Comparison of ENCODE assay signal across 8 cellular contexts in genomic region chr4:6641164-6641970, GRCh38. TPM values are rescaled to one million over a fixed set of nuclear protein-coding genes. Genes with fewer than 3 reads are reported as not detected.
DNase-seq lines count a peak whose midpoint lies in the region; ATAC-seq and TF ChIP-seq lines count a peak whose summit lies in the region.

No MANE protein-coding gene starts in this region.

- peaks cover 31% of the 10 kb centered on the region for H3K4me1 ChIP-seq in CD8-positive, alpha-beta memory T cell (ENCODE audit: insufficient read depth, low read length)
- H3K4me1 ChIP-seq in HUES64 (ENCODE audit: insufficient read depth, low read length) = peaks cover 6% of the 10 kb centered on the region; the same call in 1 of the 2 replicates
- H3K4me1 ChIP-seq in muscle layer of colon (ENCODE audit: insufficient read depth, low read length) = peaks cover 23% of the 10 kb centered on the region
- peaks cover 24% of the 10 kb centered on the region for H3K4me1 ChIP-seq in testis

- peak overlapping the region; percentile 96 for H3K27ac ChIP-seq in CD8-positive, alpha-beta memory T cell (ENCODE audit: low read depth, low read length)
- H3K27ac ChIP-seq in HUES64 (ENCODE audit: low read depth, low read length) (peak overlapping the region; percentile 95), muscle layer of colon (ENCODE audit: low read depth, low read length) (peak overlapping the region; percentile 99), testis (peak overlapping the region; percentile 95 to 97)

- peaks cover 14 to 42% (median 14%) of the 10 kb centered on the region in 3 donors for H3K36me3 Mint-ChIP-seq in CD8-positive, alpha-beta memory T cell
- peaks cover 36% of the 10 kb centered on the region for H3K36me3 Mint-ChIP-seq in activated CD8-positive, alpha-beta T cell treated with anti-CD3 and anti-CD28 coated beads, Interleukin-2, amount 10 ng/mL, durations not matched to agents 7 days and 5 days (ENCODE audit: low read depth)

- no peaks in the 10 kb centered on the region for H3K27me3 ChIP-seq in CD8-positive, alpha-beta memory T cell (ENCODE audit: insufficient read depth, low read length, poor library complexity, severe bottlenecking)
- H3K27me3 ChIP-seq in HUES64 (ENCODE audit: insufficient read depth, low read length) (no peaks in the 10 kb centered on the region), muscle layer of colon (ENCODE audit: control insufficient read depth in 1 of 2, insufficient read depth in 2 of 2, low read length in 2 of 2) (no peaks in the 10 kb centered on the region), testis (no peaks in the 10 kb centered on the region)

- whole genome bisulfite sequencing in HUES64 = 5% methylated on average over 50 of the region's 50 CpGs
- WGBS in testis, 2 donors = 0 to 1% methylated on average over 35 to 50 of the region's 50 CpGs

- peaks cover 19% of the 10 kb centered on the region for H3K36me3 ChIP-seq in CD8-positive, alpha-beta memory T cell (ENCODE audit: insufficient read depth, low read length)
- peaks cover 18% of the 10 kb centered on the region for H3K36me3 ChIP-seq in HUES64 (ENCODE audit: insufficient read depth, low read length)
- H3K36me3 ChIP-seq in muscle layer of colon (ENCODE audit: insufficient read depth, low read length) = peaks cover 25% of the 10 kb centered on the region
- H3K36me3 ChIP-seq in testis (ENCODE audit: low read depth, missing control alignments) = no peaks in the 10 kb centered on the region

- no peak for TF ChIP-seq POLR2A in testis (IDR thresholded peaks at IDR 0.05)

- intact Hi-C loops in testis (cut with DNase I; ENCODE audit: low total_unique reads) = no loop called here

- H3K9me3 Mint-ChIP-seq in CD8-positive, alpha-beta memory T cell = no peaks in the 10 kb centered on the region
- H3K9me3 Mint-ChIP-seq in activated CD8-positive, alpha-beta T cell treated with anti-CD3 and anti-CD28 coated beads, Interleukin-2, amount 10 ng/mL, durations not matched to agents 7 days and 5 days (ENCODE audit: insufficient read depth) = no peaks in the 10 kb centered on the region

- POLR2A ChIA-PET in CD8-positive, alpha-beta memory T cell (lab: Charles Lee) = interaction anchor here (0.5 to 4.1 kb wide), 16 partner anchors 17 to 426 kb away, joined by 4 to 51 read pairs (median 8); partner anchors contain the start of genes BLOC1S4, GRPEL1, MAN2B2 and MRFAP1L1
- POLR2A ChIA-PET in activated CD8-positive, alpha-beta T cell treated with anti-CD3 and anti-CD28 coated beads, Interleukin-2, amount 10 ng/mL, durations not matched to agents 7 days and 5 days (lab: Charles Lee) = interaction anchor here (0.6 to 5.2 kb wide), 21 partner anchors 15 to 460 kb away, joined by 3 to 65 read pairs (median 4); partner anchors contain the start of genes GRPEL1, MAN2B2 and MRFAP1L1

- H3K27me3 Mint-ChIP-seq in CD8-positive, alpha-beta memory T cell = peaks cover 0 to 3% of the 10 kb centered on the region in 2 donors
- no peaks in the 10 kb centered on the region for H3K27me3 Mint-ChIP-seq in activated CD8-positive, alpha-beta T cell treated with anti-CD3 and anti-CD28 coated beads, Interleukin-2, amount 10 ng/mL, durations not matched to agents 7 days and 5 days (ENCODE audit: low read depth)

- H3K4me3 ChIP-seq in CD8-positive, alpha-beta memory T cell (ENCODE audit: low read length) = peak overlapping the region; percentile 98
- H3K4me3 ChIP-seq in HUES64 (ENCODE audit: low read length) (peak overlapping the region; percentile 98), epithelial cell of proximal tubule (ENCODE audit: low read depth, low read length) (peak overlapping the region; percentile 95), muscle layer of colon (ENCODE audit: low read depth in 1 of 2, low read length in 2 of 2) (peak overlapping the region; percentile 88 to 94), testis (peak overlapping the region; percentile 84 to 85)

- H3K4me1 Mint-ChIP-seq in CD8-positive, alpha-beta memory T cell = peaks cover 37 to 53% (median 50%) of the 10 kb centered on the region in 3 donors
- H3K4me1 Mint-ChIP-seq in activated CD8-positive, alpha-beta T cell treated with anti-CD3 and anti-CD28 coated beads, Interleukin-2, amount 10 ng/mL, durations not matched to agents 7 days and 5 days (ENCODE audit: low read depth) = peaks cover 25% of the 10 kb centered on the region

- H3K27ac Mint-ChIP-seq in CD8-positive, alpha-beta memory T cell = peak overlapping the region; percentile 96 to 100 (median 100)
- H3K27ac Mint-ChIP-seq in activated CD8-positive, alpha-beta T cell treated with anti-CD3 and anti-CD28 coated beads, Interleukin-2, amount 10 ng/mL, durations not matched to agents 7 days and 5 days = peak overlapping the region; percentile 98

- TF ChIP-seq CTCF in epithelial cell of proximal tubule (conservative IDR thresholded peaks at IDR 0.05; ENCODE audit: low read depth, low read length) = no peak
- no peak for TF ChIP-seq CTCF in testis (IDR thresholded peaks at IDR 0.05)

- H3K9ac ChIP-seq in HUES64 (ENCODE audit: low read depth, low read length) (peak overlapping the region; percentile 97), muscle layer of colon (ENCODE audit: low read length) (peak overlapping the region; percentile 79)

- ATAC-seq in GM21423 (IDR thresholded peaks at IDR 0.05; ENCODE audit: unreplicated experiment) = peak; percentile 18
- peak; percentile 50 for ATAC-seq in activated CD8-positive, alpha-beta T cell treated with anti-CD3 and anti-CD28 coated beads, Interleukin-2, amount 10 ng/mL, durations not matched to agents 7 days and 5 days

- in situ Hi-C loops in KBM-7 (cut with MboI; ENCODE audit: low pct_unique_long_range_greater_than_20kb, low sequenced_read_pairs) = no loop called here

- CTCF ChIA-PET in CD8-positive, alpha-beta memory T cell (lab: Charles Lee) = interaction anchor here (0.7 to 4.0 kb wide), 9 partner anchors 18 to 427 kb away, joined by 3 to 25 read pairs (median 7); partner anchors contain the start of genes BLOC1S4 and GRPEL1
- CTCF ChIA-PET in activated CD8-positive, alpha-beta T cell treated with anti-CD3 and anti-CD28 coated beads, Interleukin-2, amount 10 ng/mL, durations not matched to agents 7 days and 5 days (lab: Charles Lee) = interaction anchor here (0.9 to 4.3 kb wide), 6 partner anchors 15 to 79 kb away, joined by 3 to 27 read pairs (median 5); a partner anchor contains a TSS

- H3K9me3 ChIP-seq in CD8-positive, alpha-beta memory T cell (ENCODE audit: low read length) = no peaks in the 10 kb centered on the region
- H3K9me3 ChIP-seq in HUES64 (ENCODE audit: insufficient read depth, low read depth, low read length) (no peaks in the 10 kb centered on the region), muscle layer of colon (ENCODE audit: low read length) (no peaks in the 10 kb centered on the region), testis (no peaks in the 10 kb centered on the region)

- H3K4me3 Mint-ChIP-seq in CD8-positive, alpha-beta memory T cell = peak overlapping the region; percentile 94 to 100 (median 99)
- H3K4me3 Mint-ChIP-seq in activated CD8-positive, alpha-beta T cell treated with anti-CD3 and anti-CD28 coated beads, Interleukin-2, amount 10 ng/mL, durations not matched to agents 7 days and 5 days = peak overlapping the region; percentile 97

- DNase-seq in CD8-positive, alpha-beta memory T cell = peak; percentile 42 to 69 (median 59)
- DNase-seq in activated CD8-positive, alpha-beta T cell treated with anti-CD3 and anti-CD28 coated beads, Interleukin-2, amount 10 ng/mL, durations not matched to agents 7 days and 5 days = peak; percentile 57
- DNase-seq in epithelial cell of proximal tubule (ENCODE audit: low read depth) (no peak), testis (peak; percentile 46), KBM-7 (no peak)

RNA-seq across cellular contexts. Expression of gene MRFAP1, which starts 0.9 kb away (rescaled TPM):
- 100 to 1,000 TPM; 122 to 126 TPM for total RNA-seq in CD8-positive, alpha-beta memory T cell
- 175 TPM for polyA plus RNA-seq in CD8-positive, alpha-beta memory T cell
- 253 TPM for polyA plus RNA-seq in HUES64 (2013, experiment 1 of 2)
- 255 TPM for polyA plus RNA-seq in HUES64 (2013, experiment 2 of 2)
- 100 to 1,000 TPM; 105 TPM for total RNA-seq in activated CD8-positive, alpha-beta T cell treated with anti-CD3 and anti-CD28 coated beads, Interleukin-2, amount 10 ng/mL, durations not matched to agents 7 days and 5 days
- total RNA-seq in epithelial cell of proximal tubule (266 and 330 TPM in 2 replicates), testis (100 to 1,000 TPM; 289 to 308 TPM)
- 382 TPM for polyA plus RNA-seq in testis (ENCODE audit: insufficient read depth, low read depth, low replicate concordance)

RNA-seq across cellular contexts. Expression of gene S100P, which starts 52.3 kb away (rescaled TPM):
- total RNA-seq in CD8-positive, alpha-beta memory T cell = 1 to 10 TPM; 1.0 to 1.2 TPM
- 1.7 TPM for polyA plus RNA-seq in CD8-positive, alpha-beta memory T cell
- not detected for polyA plus RNA-seq in HUES64 (2013, experiment 1 of 2)
- not detected for polyA plus RNA-seq in HUES64 (2013, experiment 2 of 2)
- total RNA-seq in activated CD8-positive, alpha-beta T cell treated with anti-CD3 and anti-CD28 coated beads, Interleukin-2, amount 10 ng/mL, durations not matched to agents 7 days and 5 days = 1 to 10 TPM; 8.3 to 8.5 TPM
- total RNA-seq in epithelial cell of proximal tubule (0.14 and 92.5 TPM in 2 replicates), testis (1 to 10 TPM in 1 of 2 donors, under 1 TPM in 1; 0.19 to 2.1 TPM)
- 3.5 TPM for polyA plus RNA-seq in testis (ENCODE audit: insufficient read depth, low read depth, low replicate concordance)

Comparison
In these comparisons a context has a peak if more than half of its experiments do, and no peak if none do; other contexts are left out.
1. DNase-seq: peak in CD8-positive, alpha-beta memory T cell (5 of 5), activated CD8-positive, alpha-beta T cell treated with anti-CD3 and anti-CD28 coated beads, Interleukin-2, amount 10 ng/mL, durations not matched to agents 7 days and 5 days (single experiment) and testis (single experiment); none in epithelial cell of proximal tubule (single experiment) and KBM-7 (single experiment).
2. Peak in every context shown above with its lines, with median percentiles within 50 percentile points of each other: H3K27ac ChIP-seq and H3K4me3 ChIP-seq.